8 cellular contexts compared by ENCODE assay signal in genomic region chr2:264493-265468, GRCh38. TPM values are rescaled to one million over a fixed set of nuclear protein-coding genes. Genes with fewer than 3 reads are reported as not detected.
DNase-seq lines count a peak whose midpoint lies in the region; ATAC-seq and TF ChIP-seq lines count a peak whose summit lies in the region.

TSS of gene ACP1 (plus strand) at chr2:264947. CDS start at chr2:264965, 18 bp downstream.

- under 1% methylated on average over 62 of the region's 73 CpGs for WGBS in prostate gland

- H3K27me3 Mint-ChIP-seq in T-helper 17 cell, result no peaks in the 10 kb centered on the region

- H3K4me3 ChIP-seq in prostate gland, result peak within 1 kb of the TSS; percentile 72 to 80

- peaks cover 22% of the 10 kb centered on the region for H3K4me1 Mint-ChIP-seq in T-helper 17 cell

- no peaks in the 10 kb centered on the region for H3K4me1 ChIP-seq in prostate gland (replicated peaks)

- ATAC-seq in GM18502 (IDR thresholded peaks at IDR 0.05; ENCODE audit: poor library complexity, unreplicated experiment), result peak; percentile 86
- peak; percentile 85 for ATAC-seq in HG02943 (IDR thresholded peaks at IDR 0.05; ENCODE audit: low read depth, unreplicated experiment)
- peak; percentile 84 for ATAC-seq in T-helper 17 cell
- peak; percentile 99 for ATAC-seq in left ventricle myocardium superior

- peak within 1 kb of the TSS; percentile 90 for H3K27ac Mint-ChIP-seq in T-helper 17 cell

- peak within 1 kb of the TSS; percentile 92 to 93 for H3K27ac ChIP-seq in prostate gland

- H3K27me3 ChIP-seq in prostate gland (replicated peaks; ENCODE audit: insufficient read depth), result no peaks in the 10 kb centered on the region

- H3K4me3 Mint-ChIP-seq in T-helper 17 cell, result peak within 1 kb of the TSS; percentile 92

- peaks cover 3% of the 10 kb centered on the region for H3K36me3 Mint-ChIP-seq in T-helper 17 cell (ENCODE audit: low read depth)

- no peaks in the 10 kb centered on the region for H3K36me3 ChIP-seq in prostate gland

- TF ChIP-seq POLR2A in prostate gland (IDR thresholded peaks at IDR 0.05), result peak; percentile 96

- intact Hi-C loops in left ventricle myocardium superior (cut with micrococcal nuclease), result no loop called here
- intact Hi-C loops in prostate gland (cut with DNase I), result loop anchor here (10.0 kb wide), 2 partner anchors 410 to 1550 kb away; partner anchors contain the start of gene TMEM18

- H3K9me3 ChIP-seq in T-helper 17 cell (ENCODE audit: control insufficient read depth, low read length, poor library complexity, severe bottlenecking) (no peaks in the 10 kb centered on the region), prostate gland (no peaks in the 10 kb centered on the region)

- peak in 2 of 4 experiments; percentile 34 for TF ChIP-seq CTCF in prostate gland (IDR thresholded peaks at IDR 0.05)

- peak; percentile 99 to 100 for DNase-seq in NCI-H187 (lab: John Stamatoyannopoulos, UW)
- peak; percentile 95 to 97 (median 96) for DNase-seq in T-helper 17 cell
- DNase-seq in amygdala (lab: John Stamatoyannopoulos, UW), result peak; percentile 31 to 95 (median 83)
- DNase-seq in left ventricle myocardium superior, result peak; percentile 98
- DNase-seq in prostate gland (ENCODE audit: low spot score), result peak; percentile 98
- peak; percentile 95 for DNase-seq in ureter (ENCODE audit: low spot score)

RNA-seq across cellular contexts. Expression of gene ACP1, which starts in this region (rescaled TPM):
- total RNA-seq in T-helper 17 cell, result 10 to 100 TPM; 71.2 to 87.2 TPM
- total RNA-seq in left ventricle myocardium superior, result 72.9 TPM
- 100 to 1,000 TPM in 1 of 2 donors, 10 to 100 TPM in 1; 96.9 to 116 TPM for total RNA-seq in prostate gland
- total RNA-seq in ureter, result 97.5 TPM

Comparison
In these comparisons a context has a peak if more than half of its experiments do, and no peak if none do; other contexts are left out.
1. Peak in every context shown above with its lines: DNase-seq, ATAC-seq, H3K4me3 ChIP-seq and H3K27ac ChIP-seq.